20 cellular contexts compared by ENCODE assay signal in genomic region chr2:2269989-2270562, GRCh38.
A peak's percentile ranks its signal among the peaks of the same experiment; 100 is the strongest.
DNase-seq lines count a peak whose midpoint lies in the region; ATAC-seq, FAIRE-seq and TF ChIP-seq lines count a peak whose summit lies in the region.
"Had no signal": no experiment of that assay in that cellular context is flagged by ENCODE, and none has a peak within 500 bp of the region (broad histone marks: within the 10 kb centered on the region; RNA-seq: fewer than 3 reads in every experiment).

No MANE protein-coding gene starts in this region.

- H3K79me1 ChIP-seq in H1 (ENCODE audit: low read depth, low read length): no peaks in the 10 kb centered on the region

- peaks cover 18% of the 10 kb centered on the region for H3K4me1 ChIP-seq in BLaER1
- no peaks in the 10 kb centered on the region for H3K4me1 ChIP-seq in H1 (replicated peaks in 1 of 4; ENCODE audit: control insufficient read depth in 3 of 4, insufficient read depth in 4 of 4, low read length in 3 of 4)
- peaks cover 6 to 10% of the 10 kb centered on the region in 2 donors for H3K4me1 ChIP-seq in gastrocnemius medialis
- H3K4me1 ChIP-seq: SJCRH30 had no signal

- ATAC-seq in GM21619 (IDR thresholded peaks at IDR 0.05; ENCODE audit: unreplicated experiment) (no peak), gastrocnemius medialis (no peak)
- ATAC-seq: CD8-positive, alpha-beta T cell; GM23338 had no signal

- intact Hi-C loops in gastrocnemius medialis (cut with DNase I; ENCODE audit: low total_unique reads): no loop called here

- POLR2A ChIA-PET in H1 (lab: Charles Lee; ENCODE audit: partially characterized antibody): no interaction called here

- peak overlapping the region; percentile 56 for H3K4me2 ChIP-seq in BLaER1
- no peak overlapping the region for H3K4me2 ChIP-seq in H1 (ENCODE audit: insufficient read depth in 1 of 2, low read depth in 2 of 2, low read length in 2 of 2)
- H3K4me2 ChIP-seq: GM23338, KMS-11 had no signal

- TF ChIP-seq CTCF in HFFc6 (IDR thresholded peaks at IDR 0.05) (no peak), H1 (IDR thresholded peaks at IDR 0.05; ENCODE audit: control extremely low read depth in 1 of 3, insufficient read depth in 1 of 3, low read depth in 1 of 3, low read length in 3 of 3) (no peak), osteocyte (IDR thresholded peaks at IDR 0.05) (no peak), gastrocnemius medialis (IDR thresholded peaks at IDR 0.05 in 4 of 5, conservative IDR thresholded peaks at IDR 0.05 in 1 of 5) (no peak)

- no peak overlapping the region for H2AK5ac ChIP-seq in H1 (ENCODE audit: low read depth, low read length)

- H3K27me3 ChIP-seq in BLaER1 (no peaks in the 10 kb centered on the region), H1 (replicated peaks in 1 of 4; ENCODE audit: control insufficient read depth in 3 of 4, extremely low read depth in 1 of 4, insufficient read depth in 3 of 4, low read length in 3 of 4) (no peaks in the 10 kb centered on the region), gastrocnemius medialis (no peaks in the 10 kb centered on the region)
- H3K27me3 ChIP-seq: MG63, SJCRH30 had no signal

- H3K4me3 ChIP-seq in BLaER1 (no peak overlapping the region), H1 (ENCODE audit: extremely low read depth in 1 of 4, insufficient read depth in 2 of 4, low read depth in 3 of 4, low read length in 4 of 4) (no peak overlapping the region), gastrocnemius medialis (no peak overlapping the region)
- H3K4me3 ChIP-seq: GM23338, MG63, SJCRH30 had no signal

- H3K36me3 ChIP-seq in BLaER1: no peaks in the 10 kb centered on the region
- no peaks in the 10 kb centered on the region for H3K36me3 ChIP-seq in H1 (ENCODE audit: control insufficient read depth in 2 of 4, insufficient read depth in 4 of 4, low read length in 3 of 4)
- H3K36me3 ChIP-seq in gastrocnemius medialis: no peaks in the 10 kb centered on the region
- H3K36me3 ChIP-seq: MG63, SJCRH30 had no signal

- no peak for FAIRE-seq in H1 (lab: Jason Lieb, UNC)
- FAIRE-seq: G401.6 had no signal

- no peak overlapping the region for H2BK5ac ChIP-seq in H1 (ENCODE audit: low read depth, low read length)

- H3K56ac ChIP-seq in H1 (replicated peaks; ENCODE audit: insufficient read length, low read depth, low read length): no peak overlapping the region

- H3K18ac ChIP-seq in H1 (ENCODE audit: extremely low read depth, low read length): no peak overlapping the region

- no peaks in the 10 kb centered on the region for H4K20me1 ChIP-seq in BLaER1
- no peaks in the 10 kb centered on the region for H4K20me1 ChIP-seq in H1 (replicated peaks in 1 of 2; ENCODE audit: control insufficient read depth in 1 of 2, insufficient read depth in 2 of 2, low read length in 2 of 2)

- H3K36me3 Mint-ChIP-seq in HFFc6 (ENCODE audit: low read depth) (0 out of 2 replicates have a peak, but pooled peaks cover 4% of the 10 kb centered on the region), osteocyte (ENCODE audit: unreplicated experiment) (no peaks in the 10 kb centered on the region)
- H3K36me3 Mint-ChIP-seq: CD8-positive, alpha-beta T cell had no signal

- no peaks in the 10 kb centered on the region for H3K79me2 ChIP-seq in H1 (ENCODE audit: control insufficient read depth in 1 of 2, insufficient read depth in 2 of 2, low read length in 2 of 2)

- TF ChIP-seq EP300 in H1 (IDR thresholded peaks at IDR 0.05; ENCODE audit: borderline replicate concordance in 1 of 2, low read depth in 2 of 2, low read length in 2 of 2): no peak

- H2BK120ac ChIP-seq in H1 (replicated peaks; ENCODE audit: low read depth, low read length): no peak overlapping the region

- H4K8ac ChIP-seq in H1 (ENCODE audit: extremely low read depth, insufficient read depth, low read length): no peak overlapping the region

- H2BK12ac ChIP-seq in H1 (ENCODE audit: low read depth, low read length): no peak overlapping the region

- H3K4me1 Mint-ChIP-seq in HFFc6 (ENCODE audit: low read depth): peaks cover 37% of the 10 kb centered on the region; the same call in 1 of the 2 replicates
- peaks cover 14% of the 10 kb centered on the region for H3K4me1 Mint-ChIP-seq in osteocyte (ENCODE audit: unreplicated experiment)
- H3K4me1 Mint-ChIP-seq: B cell, GM23338 had no signal

- H2AFZ ChIP-seq in H1 (ENCODE audit: low read length): no peak overlapping the region
- H2AFZ ChIP-seq: GM23338 had no signal

- H3K27me3 Mint-ChIP-seq in HFFc6 (ENCODE audit: insufficient read depth) (peaks cover 6% of the 10 kb centered on the region), osteocyte (ENCODE audit: unreplicated experiment) (no peaks in the 10 kb centered on the region)
- H3K27me3 Mint-ChIP-seq: B cell had no signal

- H4K91ac ChIP-seq in H1 (replicated peaks; ENCODE audit: insufficient read length, low read length): peak overlapping the region; percentile 38

- H2BK20ac ChIP-seq in H1 (ENCODE audit: low read length): no peak overlapping the region

- H3K27ac Mint-ChIP-seq in HFFc6 (peak overlapping the region; percentile 55; the same call in 1 of the 2 replicates), osteocyte (ENCODE audit: unreplicated experiment) (no peak overlapping the region)
- H3K27ac Mint-ChIP-seq: B cell; CD8-positive, alpha-beta T cell; GM23338 had no signal

- H3K27ac ChIP-seq in BLaER1: no peak overlapping the region
- no peak overlapping the region for H3K27ac ChIP-seq in H1 (ENCODE audit: low read depth, low read length)
- H3K27ac ChIP-seq in gastrocnemius medialis: no peak overlapping the region
- H3K27ac ChIP-seq: KMS-11, RWPE1, SJCRH30 had no signal

- WGBS in H1 (ENCODE audit: extremely low coverage in 1 of 2, insufficient coverage in 1 of 2, insufficient read length in 1 of 2, insufficient replicate concordance in 2 of 2, low coverage in 1 of 2, low lambda C conversion rate in 2 of 2, missing lambda C conversion rate in 1 of 2), 2 experiments: 88% methylated on average over 8 of the region's 8 CpGs; no CpG with 5 or more reads in 1 of the 2 experiments

- H3K23ac ChIP-seq in H1 (ENCODE audit: insufficient read length): no peak overlapping the region

- no peak overlapping the region for H4K5ac ChIP-seq in H1 (ENCODE audit: insufficient read length, low read depth, low read length)

- peak; percentile 21 to 33; a peak in 3 of 4 replicates for TF ChIP-seq RAD21 in H1 (IDR thresholded peaks at IDR 0.05 in 1 of 2, conservative IDR thresholded peaks at IDR 0.05 in 1 of 2; ENCODE audit: low read depth in 2 of 2, low read length in 2 of 2)

- no peak overlapping the region for H2BK15ac ChIP-seq in H1 (ENCODE audit: low read length)

- no peak overlapping the region for H3K14ac ChIP-seq in H1 (ENCODE audit: insufficient read length)

- in situ Hi-C loops in gastrocnemius medialis (cut with MboI; ENCODE audit: low sequenced_read_pairs in 4 of 4): no loop called here

- CTCF ChIA-PET in H1 (lab: Charles Lee; ENCODE audit: partially characterized antibody): interaction anchor here (0.8 kb wide), 1 partner anchor 28 kb away, joined by 3 read pairs; no protein-coding TSS in a partner anchor

- no peaks in the 10 kb centered on the region for H3K23me2 ChIP-seq in H1 (ENCODE audit: low read depth, low read length)

- H3K9ac ChIP-seq in BLaER1: no peak overlapping the region
- no peak overlapping the region for H3K9ac ChIP-seq in H1 (replicated peaks in 1 of 4; ENCODE audit: extremely low read depth in 1 of 4, low read depth in 3 of 4, low read length in 3 of 4)
- H3K9ac ChIP-seq: KMS-11 had no signal

- H3K4me3 Mint-ChIP-seq in HFFc6 (peak overlapping the region; percentile 15; the same call in 1 of the 2 replicates), osteocyte (ENCODE audit: unreplicated experiment) (no peak overlapping the region)
- H3K4me3 Mint-ChIP-seq: B cell; CD8-positive, alpha-beta T cell; GM23338 had no signal

- TF ChIP-seq POLR2A in H1 (IDR thresholded peaks at IDR 0.05; ENCODE audit: control extremely low read depth in 1 of 2, low read depth in 2 of 2, low read length in 2 of 2) (no peak), gastrocnemius medialis (IDR thresholded peaks at IDR 0.05) (no peak)

- H3K4ac ChIP-seq in H1 (replicated peaks; ENCODE audit: insufficient read length, low read depth, low read length): no peak overlapping the region

- DNase-seq in HFFc6 (no peak), H1 (ENCODE audit: low read depth in 1 of 2, low spot score in 2 of 2) (no peak), osteocyte (ENCODE audit: extremely low spot score, unreplicated experiment) (peak; percentile 27), gastrocnemius medialis (no peak), SIG-M5 treated with dmso at 0.1 percent for 504 hours (lab: John Stamatoyannopoulos, UW; ENCODE audit: unreplicated experiment) (no peak)
- DNase-seq: ACHN; CD8-positive, alpha-beta T cell; DMS79; MG63; NCI-H1092 treated with DMSO at 0.1 percent for 48 hours; NCI-H1694 treated with DMSO at 0.1 percent for 48 hours; NCI-H345; SJCRH30 had no signal

- H3K9me3 Mint-ChIP-seq in HFFc6: peaks cover 36% of the 10 kb centered on the region
- H3K9me3 Mint-ChIP-seq in osteocyte (ENCODE audit: unreplicated experiment): no peaks in the 10 kb centered on the region
- H3K9me3 Mint-ChIP-seq: CD8-positive, alpha-beta T cell; GM23338 had no signal

- H3K9me3 ChIP-seq in BLaER1 (no peaks in the 10 kb centered on the region), H1 (ENCODE audit: insufficient read depth in 2 of 2, low read depth in 1 of 2, low read length in 1 of 2) (no peaks in the 10 kb centered on the region), gastrocnemius medialis (no peaks in the 10 kb centered on the region)
- H3K9me3 ChIP-seq: MG63, SJCRH30 had no signal

TF ChIP-seq in H1, 55 proteins besides CTCF, POLR2A, EP300 and RAD21 (continues in another document):
- TF ChIP-seq TEAD4 (IDR thresholded peaks at IDR 0.05; ENCODE audit: low read depth, low read length) (no peak), POU5F1 (IDR thresholded peaks at IDR 0.05; ENCODE audit: low read depth, low read length) (no peak), JUN (IDR thresholded peaks at IDR 0.05; ENCODE audit: low read depth, low read length) (no peak), ATF3 (IDR thresholded peaks at IDR 0.05; ENCODE audit: insufficient read depth, low read depth, low read length) (no peak), RNF2 (IDR thresholded peaks at IDR 0.05; ENCODE audit: borderline replicate concordance, low read depth, low read length, missing control alignments, poor library complexity, severe bottlenecking) (no peak)
- TF ChIP-seq, protein P1, sequence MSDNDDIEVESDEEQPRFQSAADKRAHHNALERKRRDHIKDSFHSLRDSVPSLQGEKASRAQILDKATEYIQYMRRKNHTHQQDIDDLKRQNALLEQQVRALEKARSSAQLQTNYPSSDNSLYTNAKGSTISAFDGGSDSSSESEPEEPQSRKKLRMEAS (IDR thresholded peaks at IDR 0.05): no peak
